8 cellular contexts compared by ENCODE assay signal in the genomic region with DNA sequence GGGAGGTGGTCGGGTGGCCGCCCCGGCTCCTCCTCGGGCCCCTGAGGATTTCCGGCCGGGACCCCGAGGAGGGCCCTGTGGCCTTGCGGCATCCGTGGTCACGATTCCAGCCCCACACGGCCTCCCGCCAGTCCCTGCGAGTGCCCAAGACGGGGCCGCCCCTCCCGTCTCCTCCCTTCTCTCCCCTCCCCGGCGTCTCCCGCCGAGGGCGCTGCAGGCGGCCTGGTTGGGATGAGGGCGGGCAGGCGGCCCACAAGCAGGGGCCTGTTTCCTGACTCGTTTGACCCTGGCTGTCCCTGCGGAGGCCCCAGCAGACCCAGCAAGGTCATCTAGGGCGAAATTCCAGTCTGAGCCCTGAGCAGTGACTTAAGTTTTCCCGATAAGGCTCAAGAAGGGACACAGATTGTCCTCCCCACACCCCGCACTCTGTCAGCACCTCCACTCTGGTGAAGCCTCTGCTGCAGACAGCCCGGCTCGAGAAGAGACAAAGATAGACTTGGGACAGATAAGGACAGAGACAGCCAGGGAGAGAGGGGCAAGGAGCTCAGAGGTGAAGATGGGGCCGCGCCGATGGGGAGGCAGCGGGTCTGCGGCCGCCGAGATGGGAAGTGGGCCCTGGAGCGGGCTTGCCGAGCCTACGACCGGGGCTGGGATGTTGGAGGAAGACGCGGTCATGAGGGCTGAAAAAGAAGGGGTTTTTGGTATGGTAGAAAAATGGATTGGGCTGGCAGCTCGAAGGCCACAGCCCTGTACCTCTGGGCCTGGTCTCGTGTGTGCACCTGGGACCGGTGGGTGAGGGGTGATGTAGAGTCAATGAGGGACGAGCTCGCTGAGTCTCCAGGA.
A peak's percentile ranks its signal among the peaks of the same experiment; 100 is the strongest.
DNase-seq lines count a peak whose midpoint lies in the region; ATAC-seq and TF ChIP-seq lines count a peak whose summit lies in the region.

No MANE protein-coding gene starts in this region.

- H3K4me2 ChIP-seq in SK-N-SH = peak overlapping the region; percentile 80

- no peak for ATAC-seq in CD4-positive, CD25-positive, alpha-beta regulatory T cell (ENCODE audit: low read depth in 2 of 2)
- peak; percentile 40 for ATAC-seq in GM19395 (IDR thresholded peaks at IDR 0.05; ENCODE audit: unreplicated experiment)
- peak; percentile 62 to 82 (median 78) for ATAC-seq in heart left ventricle

- no peak for TF ChIP-seq POLR2A in heart left ventricle (IDR thresholded peaks at IDR 0.05)

- H3K27ac ChIP-seq in CD4-positive, CD25-positive, alpha-beta regulatory T cell (ENCODE audit: insufficient read depth, low read length, poor library complexity, severe bottlenecking) = peak overlapping the region; percentile 41
- H3K27ac ChIP-seq in SK-N-SH (ENCODE audit: low read depth in 2 of 2, low read length in 1 of 2) (peak overlapping the region; percentile 91 to 97), adipose tissue (ENCODE audit: low read depth, low read length) (peak overlapping the region; percentile 38), heart left ventricle (peak overlapping the region; percentile 77 to 99 (median 92))

- no peaks in the 10 kb centered on the region for H3K9me2 ChIP-seq in SK-N-SH

- peak overlapping the region; percentile 83 for H3K4me3 ChIP-seq in CD4-positive, CD25-positive, alpha-beta regulatory T cell (ENCODE audit: low read depth, low read length)
- H3K4me3 ChIP-seq in SK-N-SH (ENCODE audit: low read depth in 2 of 2, low read length in 1 of 2) = peak overlapping the region; percentile 55 to 64
- peak overlapping the region; percentile 34 to 90 (median 74) for H3K4me3 ChIP-seq in heart left ventricle

- H4K20me1 ChIP-seq in SK-N-SH (ENCODE audit: insufficient read depth) = no peaks in the 10 kb centered on the region

- peak overlapping the region; percentile 77 to 97 (median 81) for H3K27ac Mint-ChIP-seq in CD4-positive, CD25-positive, alpha-beta regulatory T cell

- CTCF ChIA-PET in SK-N-SH (lab: Yijun Ruan, JAX) = interaction anchor here (0.6 to 4.4 kb wide), 58 partner anchors 8 to 984 kb away, joined by 3 to 104 read pairs (median 4); a partner anchor contains a TSS

- no peaks in the 10 kb centered on the region for H3K36me3 Mint-ChIP-seq in CD4-positive, CD25-positive, alpha-beta regulatory T cell

- no peaks in the 10 kb centered on the region for H3K27me3 ChIP-seq in CD4-positive, CD25-positive, alpha-beta regulatory T cell (ENCODE audit: control insufficient read depth, insufficient read depth, low read length)
- H3K27me3 ChIP-seq in SK-N-SH (ENCODE audit: insufficient read depth) = no peaks in the 10 kb centered on the region
- H3K27me3 ChIP-seq in heart left ventricle = no peaks in the 10 kb centered on the region

- no peaks in the 10 kb centered on the region for H3K79me2 ChIP-seq in SK-N-SH (ENCODE audit: insufficient read depth)

- H3K9me3 Mint-ChIP-seq in CD4-positive, CD25-positive, alpha-beta regulatory T cell = peaks cover 0 to 2% (median 0%) of the 10 kb centered on the region in 7 donors

- TF ChIP-seq RAD21 in SK-N-SH (IDR thresholded peaks at IDR 0.05; ENCODE audit: low read length) = peak; percentile 50

- no peaks in the 10 kb centered on the region for H3K9me3 ChIP-seq in CD4-positive, CD25-positive, alpha-beta regulatory T cell (ENCODE audit: control insufficient read depth in 2 of 2, low read length in 2 of 2)
- no peaks in the 10 kb centered on the region for H3K9me3 ChIP-seq in SK-N-SH
- no peaks in the 10 kb centered on the region for H3K9me3 ChIP-seq in heart left ventricle

- peak overlapping the region; percentile 66; the same call in 1 of the 2 replicates for H2AFZ ChIP-seq in SK-N-SH (ENCODE audit: low read depth)

- POLR2A ChIA-PET in SK-N-SH (lab: Yijun Ruan, JAX) = interaction anchor here (1.4 to 2.8 kb wide), 2 partner anchors 546 to 549 kb away, joined by 4 to 24 read pairs; a partner anchor contains a TSS

- intact Hi-C loops in heart left ventricle (cut with DNase I) = loop anchor here (1.0 to 10.0 kb wide), 19 partner anchors 43 to 568 kb away; a partner anchor contains a TSS
- intact Hi-C loops in posterior vena cava (cut with DNase I) = loop anchor here (5.0 to 10.0 kb wide), 6 partner anchors 144 to 1836 kb away; a partner anchor contains a TSS

- peak overlapping the region; percentile 74 for H3K9ac ChIP-seq in SK-N-SH

- peak overlapping the region; percentile 82 to 89 (median 85) for H3K4me3 Mint-ChIP-seq in CD4-positive, CD25-positive, alpha-beta regulatory T cell

- peaks cover 23% of the 10 kb centered on the region for H3K4me1 ChIP-seq in CD4-positive, CD25-positive, alpha-beta regulatory T cell (ENCODE audit: control insufficient read depth, insufficient read depth, low read length, poor library complexity, severe bottlenecking)
- peaks cover 27 to 31% of the 10 kb centered on the region in 2 experiments for H3K4me1 ChIP-seq in SK-N-SH (ENCODE audit: control insufficient read depth in 1 of 2, insufficient read depth in 2 of 2, low read depth in 1 of 2, low read length in 1 of 2)
- H3K4me1 ChIP-seq in heart left ventricle = peaks cover 4 to 58% (median 37%) of the 10 kb centered on the region in 12 donors

- TF ChIP-seq CTCF in SK-N-SH (IDR thresholded peaks at IDR 0.05) (no peak; the same call in 1 of the 2 replicates), heart left ventricle (IDR thresholded peaks at IDR 0.05) (peak in 3 of 12 donors; percentile 40 to 65 (median 57))

- 39% methylated on average over 35 of the region's 49 CpGs for WGBS in SK-N-SH (ENCODE audit: low lambda C conversion rate)
- WGBS in adipose tissue, 3 donors = 16 to 35% (median 17%) methylated on average over 38 to 49 of the region's 49 CpGs
- 7 to 17% (median 12%) methylated on average over 28 to 49 of the region's 49 CpGs for WGBS in heart left ventricle, 4 donors

- H3F3A ChIP-seq in SK-N-SH (replicated peaks; ENCODE audit: insufficient read depth) = peaks cover 21% of the 10 kb centered on the region

- peaks cover 4 to 35% (median 24%) of the 10 kb centered on the region in 4 donors for H3K4me1 Mint-ChIP-seq in CD4-positive, CD25-positive, alpha-beta regulatory T cell

- TF ChIP-seq EP300 in SK-N-SH (IDR thresholded peaks at IDR 0.05; ENCODE audit: borderline replicate concordance in 1 of 2, low read depth in 1 of 2, low read length in 1 of 2) = peak; percentile 15 to 19; a peak in 3 of 4 replicates

- no peaks in the 10 kb centered on the region for H3K27me3 Mint-ChIP-seq in CD4-positive, CD25-positive, alpha-beta regulatory T cell

- DNase-seq in CD4-positive, CD25-positive, alpha-beta regulatory T cell = peak; percentile 28 to 60 (median 38)
- DNase-seq in HT1080 (ENCODE audit: low read depth) (peak; percentile 84), SK-N-SH (peak; percentile 92), heart left ventricle (peak; percentile 84 to 93 (median 92)), posterior vena cava (ENCODE audit: low spot score) (peak; percentile 93), cortex of kidney (lab: John Stamatoyannopoulos, UW) (no peak)

- no peaks in the 10 kb centered on the region for H3K36me3 ChIP-seq in CD4-positive, CD25-positive, alpha-beta regulatory T cell (ENCODE audit: control insufficient read depth, insufficient read depth, low read length)
- no peaks in the 10 kb centered on the region for H3K36me3 ChIP-seq in SK-N-SH (replicated peaks in 1 of 2; ENCODE audit: control insufficient read depth in 1 of 2, insufficient read depth in 2 of 2, low read length in 1 of 2)
- H3K36me3 ChIP-seq in heart left ventricle = peaks cover 0 to 2% (median 0%) of the 10 kb centered on the region in 9 donors

TF ChIP-seq in SK-N-SH, 30 proteins besides CTCF, POLR2A, EP300 and RAD21 (continues in another document):
- TF ChIP-seq SMC3 (IDR thresholded peaks at IDR 0.05; ENCODE audit: low read depth, low read length) (peak; percentile 44), MXI1 (IDR thresholded peaks at IDR 0.05; ENCODE audit: low read depth, low read length) (peak; percentile 51), TAF1 (IDR thresholded peaks at IDR 0.05; ENCODE audit: borderline replicate concordance, low read depth, low read length) (peak; percentile 23; the same call in 1 of the 2 replicates), TCF12 (IDR thresholded peaks at IDR 0.05) (peak; percentile 61), FOXJ3 (CRISPR knock-in tag; IDR thresholded peaks at IDR 0.05) (peak; percentile 78), NFIC (IDR thresholded peaks at IDR 0.05; ENCODE audit: borderline replicate concordance) (no peak; the same call in 1 of the 2 replicates), MEF2A (IDR thresholded peaks at IDR 0.05; ENCODE audit: borderline replicate concordance, low read depth) (no peak)
- TF ChIP-seq, protein P1, sequence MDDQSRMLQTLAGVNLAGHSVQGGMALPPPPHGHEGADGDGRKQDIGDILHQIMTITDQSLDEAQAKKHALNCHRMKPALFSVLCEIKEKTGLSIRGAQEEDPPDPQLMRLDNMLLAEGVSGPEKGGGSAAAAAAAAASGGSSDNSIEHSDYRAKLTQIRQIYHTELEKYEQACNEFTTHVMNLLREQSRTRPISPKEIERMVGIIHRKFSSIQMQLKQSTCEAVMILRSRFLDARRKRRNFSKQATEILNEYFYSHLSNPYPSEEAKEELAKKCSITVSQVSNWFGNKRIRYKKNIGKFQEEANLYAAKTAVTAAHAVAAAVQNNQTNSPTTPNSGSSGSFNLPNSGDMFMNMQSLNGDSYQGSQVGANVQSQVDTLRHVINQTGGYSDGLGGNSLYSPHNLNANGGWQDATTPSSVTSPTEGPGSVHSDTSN (IDR thresholded peaks at IDR 0.05) = no peak
- TF ChIP-seq, protein P2, sequence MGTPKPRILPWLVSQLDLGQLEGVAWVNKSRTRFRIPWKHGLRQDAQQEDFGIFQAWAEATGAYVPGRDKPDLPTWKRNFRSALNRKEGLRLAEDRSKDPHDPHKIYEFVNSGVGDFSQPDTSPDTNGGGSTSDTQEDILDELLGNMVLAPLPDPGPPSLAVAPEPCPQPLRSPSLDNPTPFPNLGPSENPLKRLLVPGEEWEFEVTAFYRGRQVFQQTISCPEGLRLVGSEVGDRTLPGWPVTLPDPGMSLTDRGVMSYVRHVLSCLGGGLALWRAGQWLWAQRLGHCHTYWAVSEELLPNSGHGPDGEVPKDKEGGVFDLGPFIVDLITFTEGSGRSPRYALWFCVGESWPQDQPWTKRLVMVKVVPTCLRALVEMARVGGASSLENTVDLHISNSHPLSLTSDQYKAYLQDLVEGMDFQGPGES (IDR thresholded peaks at IDR 0.05; ENCODE audit: low read depth, low read length) = no peak
- TF ChIP-seq, protein P3, sequence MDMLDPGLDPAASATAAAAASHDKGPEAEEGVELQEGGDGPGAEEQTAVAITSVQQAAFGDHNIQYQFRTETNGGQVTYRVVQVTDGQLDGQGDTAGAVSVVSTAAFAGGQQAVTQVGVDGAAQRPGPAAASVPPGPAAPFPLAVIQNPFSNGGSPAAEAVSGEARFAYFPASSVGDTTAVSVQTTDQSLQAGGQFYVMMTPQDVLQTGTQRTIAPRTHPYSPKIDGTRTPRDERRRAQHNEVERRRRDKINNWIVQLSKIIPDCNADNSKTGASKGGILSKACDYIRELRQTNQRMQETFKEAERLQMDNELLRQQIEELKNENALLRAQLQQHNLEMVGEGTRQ (IDR thresholded peaks at IDR 0.05; ENCODE audit: borderline replicate concordance, low read depth, low read length) = no peak

Comparison
In these comparisons a context has a peak if more than half of its experiments do, and no peak if none do; other contexts are left out.
1. ATAC-seq: peak in GM19395 (single experiment) and heart left ventricle (4 of 4); none in CD4-positive, CD25-positive, alpha-beta regulatory T cell (0 of 2).
2. H3K27ac ChIP-seq: peak in every context shown above with its lines; median percentile 94 in SK-N-SH; 92 in heart left ventricle; 41 in CD4-positive, CD25-positive, alpha-beta regulatory T cell; 38 in adipose tissue.
3. Peak in every context shown above with its lines, with median percentiles within 50 percentile points of each other: H3K4me3 ChIP-seq.